In genomic region chr19:36128392-36128736, GRCh38 we compare ENCODE assay signal across 6 cellular contexts. TPM values are rescaled to one million over a fixed set of nuclear protein-coding genes. Genes with fewer than 3 reads are reported as not detected.
A peak's percentile ranks its signal among the peaks of the same experiment; 100 is the strongest.
DNase-seq lines count a peak whose midpoint lies in the region; ATAC-seq and TF ChIP-seq lines count a peak whose summit lies in the region.

No MANE protein-coding gene starts in this region.

- no peak for TF ChIP-seq POLR2A in uterus (IDR thresholded peaks at IDR 0.05)

- CTCF ChIA-PET in RWPE1 (lab: Yijun Ruan, JAX), result interaction anchor here (0.6 to 2.9 kb wide), 9 partner anchors 14 to 82 kb away, joined by 3 to 32 read pairs (median 5); no protein-coding TSS in a partner anchor

- peaks cover 26% of the 10 kb centered on the region for H3K4me1 ChIP-seq in left ventricle myocardium inferior
- H3K4me1 ChIP-seq in uterus, result no peaks in the 10 kb centered on the region

- H3K9me3 ChIP-seq in left ventricle myocardium inferior (replicated peaks) (no peaks in the 10 kb centered on the region), uterus (no peaks in the 10 kb centered on the region)

- no peak for TF ChIP-seq CTCF in RWPE1 (conservative IDR thresholded peaks at IDR 0.05; ENCODE audit: low read depth)
- TF ChIP-seq CTCF in left ventricle myocardium inferior (IDR thresholded peaks at IDR 0.05; ENCODE audit: borderline replicate concordance), result no peak
- TF ChIP-seq CTCF in uterus (IDR thresholded peaks at IDR 0.05), result no peak

- H3K27ac ChIP-seq in RWPE1 (peak overlapping the region; percentile 97), left ventricle myocardium inferior (replicated peaks) (peak overlapping the region; percentile 94), uterus (peak overlapping the region; percentile 90 to 91)

- DNase-seq in RWPE1 (ENCODE audit: low spot score) (no peak), left ventricle myocardium inferior (peak; percentile 39), uterus (no peak), NK-92 (lab: John Stamatoyannopoulos, UW; ENCODE audit: unreplicated experiment) (no peak)

- intact Hi-C loops in left ventricle myocardium inferior (cut with micrococcal nuclease), result no loop called here
- intact Hi-C loops in uterus (cut with DNase I; ENCODE audit: low total_unique reads), result loop anchor here (5.0 kb wide), 1 partner anchor 44 kb away; no protein-coding TSS in a partner anchor

- H3K27me3 ChIP-seq in left ventricle myocardium inferior (ENCODE audit: low read depth) (no peaks in the 10 kb centered on the region), uterus (no peaks in the 10 kb centered on the region)

- POLR2A ChIA-PET in RWPE1 (lab: Yijun Ruan, JAX; ENCODE audit: low non-redundant PET), result interaction anchor here (0.6 to 0.9 kb wide), 3 partner anchors 9 to 27 kb away, joined by 3 to 4 read pairs (median 4); partner anchors contain the start of gene CAPNS1

- peak; percentile 13 for ATAC-seq in GM21576 (IDR thresholded peaks at IDR 0.05; ENCODE audit: unreplicated experiment)
- ATAC-seq in HG03045 (IDR thresholded peaks at IDR 0.05; ENCODE audit: unreplicated experiment), result no peak

- H3K4me3 ChIP-seq in left ventricle myocardium inferior (peak overlapping the region; percentile 65), uterus (peak overlapping the region; percentile 36 to 44)

- peaks cover 26% of the 10 kb centered on the region for H3K36me3 ChIP-seq in left ventricle myocardium inferior
- H3K36me3 ChIP-seq in uterus, result no peaks in the 10 kb centered on the region

RNA-seq across cellular contexts. Expression of gene CAPNS1, which starts 11.5 kb away (rescaled TPM):
- total RNA-seq in left ventricle myocardium inferior (767 TPM), uterus (100 to 1,000 TPM; 134 to 511 (median 179) TPM)

RNA-seq across cellular contexts. Expression of gene TBCB, which starts 13.1 kb away (rescaled TPM):
- total RNA-seq in left ventricle myocardium inferior (94.9 TPM), uterus (100 to 1,000 TPM; 118 to 196 (median 154) TPM)

RNA-seq across cellular contexts. Expression of gene POLR2I, which starts 13.7 kb away (rescaled TPM):
- 130 TPM for total RNA-seq in left ventricle myocardium inferior
- 10 to 100 TPM in 3 of 4 donors, 1 to 10 TPM in 1; 8.2 to 69.8 (median 25.2) TPM for total RNA-seq in uterus

RNA-seq across cellular contexts. Expression of gene OVOL3, which starts 17.4 kb away (rescaled TPM):
- total RNA-seq in left ventricle myocardium inferior, result not detected
- not detected for total RNA-seq in uterus

RNA-seq across cellular contexts. Expression of gene COX7A1, which starts 23.9 kb away (rescaled TPM):
- total RNA-seq in left ventricle myocardium inferior (2,839 TPM), uterus (100 to 1,000 TPM in 2 of 4 donors, 10 to 100 TPM in 1, 1 to 10 TPM in 1; 4.7 to 235 (median 65.2) TPM)
